ENCODE assay signal across 22 cellular contexts in the genomic region with DNA sequence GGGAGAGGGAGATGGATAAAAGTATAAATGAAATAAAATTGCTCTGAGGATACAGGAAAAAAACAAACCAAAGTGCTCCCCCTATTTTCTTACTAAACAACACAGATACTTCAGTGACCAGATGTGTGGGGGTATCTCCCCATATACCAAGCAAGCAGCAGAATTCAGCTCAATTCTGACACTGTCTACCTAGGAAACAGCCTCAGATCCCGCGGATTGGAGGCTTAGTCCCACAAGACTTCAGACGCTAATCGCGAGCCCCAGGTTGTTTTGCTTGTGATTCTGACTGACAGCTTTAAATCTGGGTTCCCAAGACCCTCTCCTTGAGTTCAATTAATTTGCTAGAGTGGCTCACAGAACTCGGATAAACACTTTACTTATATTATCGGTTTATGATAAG. TPM values are rescaled to one million over a fixed set of nuclear protein-coding genes. Genes with fewer than 3 reads are reported as not detected.
DNase-seq lines count a peak whose midpoint lies in the region; ATAC-seq and TF ChIP-seq lines count a peak whose summit lies in the region.
"Had no signal": no experiment of that assay in that cellular context is flagged by ENCODE, and none has a peak within 500 bp of the region (broad histone marks: within the 10 kb centered on the region; RNA-seq: fewer than 3 reads in every experiment).

No MANE protein-coding gene starts in this region.

- TF ChIP-seq EP300 in tibial nerve (IDR thresholded peaks at IDR 0.05): no peak

- no peaks in the 10 kb centered on the region for H3K9me2 ChIP-seq in hepatocyte (replicated peaks; ENCODE audit: insufficient read depth)

- H3K4me2 ChIP-seq in hepatocyte: no peak overlapping the region

- no peak for DNase-seq in heart left ventricle
- DNase-seq in Right ventricle myocardium inferior (ENCODE audit: missing footprints): no peak
- DNase-seq in RPMI7951 (ENCODE audit: low read depth): peak; percentile 32
- DNase-seq in hepatocyte (ENCODE audit: low spot score): no peak
- DNase-seq in tibial nerve (ENCODE audit: low spot score in 2 of 2): no peak
- no peak for DNase-seq in HAP-1 (ENCODE audit: low spot score in 2 of 2)
- DNase-seq in caudate nucleus (lab: John Stamatoyannopoulos, UW): no peak
- DNase-seq: ACHN; activated CD8-positive, alpha-beta T cell treated with anti-CD3 and anti-CD28 coated beads for 36 hours; activated T-cell treated with anti-CD3 and anti-CD28 coated beads, Interleukin-2, amount 50 U/mL, for 4 hours; GF-D8; GOT3; hypothalamus; kidney glomerular epithelial cell; NCI-H1436; NCI-H345; stimulated activated CD4-positive, alpha-beta T cell treated with anti-CD3 and anti-CD28 coated beads, Interleukin-4, amount 100 ng/mL, for 4 hours; uterus had no signal

- TF ChIP-seq POLR2A in heart left ventricle (IDR thresholded peaks at IDR 0.05): no peak
- TF ChIP-seq POLR2A in tibial nerve (IDR thresholded peaks at IDR 0.05): no peak

- ATAC-seq in heart left ventricle: no peak
- no peak for ATAC-seq in Right ventricle myocardium inferior
- no peak for ATAC-seq in GM21825 (IDR thresholded peaks at IDR 0.05; ENCODE audit: unreplicated experiment)
- ATAC-seq: activated CD8-positive, alpha-beta T cell treated with anti-CD3 and anti-CD28 coated beads for 36 hours; activated T-cell treated with anti-CD3 and anti-CD28 coated beads, Interleukin-2, amount 50 U/mL, for 4 hours had no signal

- no peaks in the 10 kb centered on the region for H3K27me3 ChIP-seq in heart left ventricle
- H3K27me3 ChIP-seq in hepatocyte: no peaks in the 10 kb centered on the region
- H3K27me3 ChIP-seq in tibial nerve: no peaks in the 10 kb centered on the region
- H3K27me3 ChIP-seq in HAP-1 (ENCODE audit: low read depth): no peaks in the 10 kb centered on the region
- H3K27me3 ChIP-seq: ascending aorta, uterus had no signal

- H3K4me3 ChIP-seq in heart left ventricle: no peak overlapping the region
- no peak overlapping the region for H3K4me3 ChIP-seq in hepatocyte
- H3K4me3 ChIP-seq in tibial nerve: no peak overlapping the region
- H3K4me3 ChIP-seq in HAP-1: no peak overlapping the region
- H3K4me3 ChIP-seq: ascending aorta, uterus had no signal

- H3K36me3 ChIP-seq in heart left ventricle: no peaks in the 10 kb centered on the region
- no peaks in the 10 kb centered on the region for H3K36me3 ChIP-seq in hepatocyte (replicated peaks; ENCODE audit: insufficient read depth, low read depth)
- H3K36me3 ChIP-seq in tibial nerve: no peaks in the 10 kb centered on the region
- H3K36me3 ChIP-seq in HAP-1 (replicated peaks): no peaks in the 10 kb centered on the region
- H3K36me3 ChIP-seq: ascending aorta, uterus had no signal

- H3K79me2 ChIP-seq in hepatocyte: no peaks in the 10 kb centered on the region

- H3K4me1 ChIP-seq in heart left ventricle (peaks cover 9 to 39% (median 27%) of the 10 kb centered on the region in 12 donors), hepatocyte (ENCODE audit: insufficient read depth) (peaks cover 24% of the 10 kb centered on the region), tibial nerve (peaks cover 0 to 37% (median 29%) of the 10 kb centered on the region in 4 donors), HAP-1 (peaks cover 18% of the 10 kb centered on the region)

- intact Hi-C loops in heart left ventricle (cut with DNase I): loop anchor here in 6 of 10 donors (5.0 kb wide), 2 partner anchors 45 to 95 kb away; partner anchors contain the start of gene PSMA6 (in 4 of the 6)
- intact Hi-C loops in Right ventricle myocardium inferior (cut with DNase I): loop anchor here (5.0 kb wide), 1 partner anchor 95 kb away; the partner anchor contains the start of gene PSMA6

- H3K27ac ChIP-seq in heart left ventricle: peak overlapping the region in 10 of 12 donors; percentile 70 to 95 (median 86)
- H3K27ac ChIP-seq in hepatocyte: peak overlapping the region; percentile 95
- peak overlapping the region in 3 of 4 donors; percentile 71 to 90 (median 84) for H3K27ac ChIP-seq in tibial nerve
- H3K27ac ChIP-seq in caudate nucleus (ENCODE audit: low read depth, low read length): no peak overlapping the region
- H3K27ac ChIP-seq: C4-2B, VCaP had no signal

- H3K9me3 ChIP-seq in heart left ventricle (no peaks in the 10 kb centered on the region), hepatocyte (ENCODE audit: low read depth) (no peaks in the 10 kb centered on the region), tibial nerve (no peaks in the 10 kb centered on the region), HAP-1 (no peaks in the 10 kb centered on the region)
- H3K9me3 ChIP-seq: ascending aorta, uterus had no signal

- TF ChIP-seq CTCF in heart left ventricle (IDR thresholded peaks at IDR 0.05): no peak
- no peak for TF ChIP-seq CTCF in hepatocyte (IDR thresholded peaks at IDR 0.05; ENCODE audit: poor library complexity)
- no peak for TF ChIP-seq CTCF in tibial nerve (IDR thresholded peaks at IDR 0.05)

- WGBS in heart left ventricle, 4 donors: 85 to 90% (median 88%) methylated on average over 7 of the region's 7 CpGs
- WGBS in hepatocyte (ENCODE audit: low lambda C conversion rate, missing lambda C conversion rate): 93% methylated on average over 7 of the region's 7 CpGs
- 94% methylated on average over 7 of the region's 7 CpGs for WGBS in tibial nerve, 2 donors

- H4K20me1 ChIP-seq in hepatocyte (ENCODE audit: insufficient read depth, poor library complexity, severe bottlenecking): no peaks in the 10 kb centered on the region

- in situ Hi-C loops in HAP-1 (cut with MboI; ENCODE audit: low sequenced_read_pairs): no loop called here

- H2AFZ ChIP-seq in hepatocyte: no peak overlapping the region

RNA-seq across cellular contexts. Expression of gene NFKBIA, which starts 17.3 kb away (rescaled TPM):
- total RNA-seq in heart left ventricle (100 to 1,000 TPM in 3 of 9 donors, 10 to 100 TPM in 6; 42.7 to 193 (median 68.5) TPM), Right ventricle myocardium inferior (83.0 TPM), hepatocyte (238 and 252 TPM in 2 replicates), tibial nerve (1,000 to 10,000 TPM in 1 of 4 donors, 100 to 1,000 TPM in 3; 631 to 1,165 (median 930) TPM)
- polyA plus RNA-seq in heart left ventricle (10 to 100 TPM; 53.9 to 64.3 TPM), hepatocyte (345 and 359 TPM in 2 replicates)
- 85.4 and 97.9 TPM in 2 replicates for total RNA-seq in RPMI7951 (2014; rRNA removed; shearing (Covaris generic))
